In the genomic region with DNA sequence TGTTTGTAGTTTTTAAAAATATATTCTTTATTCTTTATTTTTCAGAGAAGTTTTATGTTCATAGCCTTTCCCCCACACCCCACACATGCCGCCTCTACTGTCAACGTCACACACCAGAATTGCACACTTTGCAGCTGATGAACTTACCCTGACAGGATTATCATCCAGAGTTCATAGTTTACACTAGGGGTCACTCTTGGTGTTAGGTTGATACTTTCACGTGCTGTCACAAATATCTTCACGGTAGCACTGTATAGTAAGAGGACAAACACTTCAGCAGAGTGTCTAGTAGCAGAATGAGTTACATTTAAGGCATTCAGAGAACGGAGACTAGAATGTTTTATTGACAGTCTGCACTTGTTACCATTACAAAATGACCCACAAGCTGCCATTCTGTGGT, we compare ENCODE assay signal across 11 cellular contexts. TPM values are rescaled to one million over a fixed set of nuclear protein-coding genes. Genes with fewer than 3 reads are reported as not detected.
DNase-seq lines count a peak whose midpoint lies in the region; ATAC-seq, FAIRE-seq and TF ChIP-seq lines count a peak whose summit lies in the region.
"Had no signal": no experiment of that assay in that cellular context is flagged by ENCODE, and none has a peak within 500 bp of the region (broad histone marks: within the 10 kb centered on the region; RNA-seq: fewer than 3 reads in every experiment).

No MANE protein-coding gene starts in this region.

- H3K9me3 ChIP-seq in OCI-LY3 (ENCODE audit: insufficient read depth, low read length) = no peaks in the 10 kb centered on the region

- no peak overlapping the region for H3K9ac ChIP-seq in OCI-LY3 (ENCODE audit: low read length)

- H4K20me1 ChIP-seq in GM23338 (replicated peaks; ENCODE audit: insufficient read depth) = no peaks in the 10 kb centered on the region
- H4K20me1 ChIP-seq in OCI-LY3 (ENCODE audit: insufficient read depth, low read length) = no peaks in the 10 kb centered on the region

- H3K4me1 ChIP-seq in GM23338 (ENCODE audit: insufficient read depth) = peaks cover 7% of the 10 kb centered on the region
- H3K4me1 ChIP-seq in OCI-LY3 (ENCODE audit: low read length) = no peaks in the 10 kb centered on the region

- no peaks in the 10 kb centered on the region for H3K36me3 ChIP-seq in GM23338 (ENCODE audit: insufficient read depth)
- H3K36me3 ChIP-seq in OCI-LY3 (replicated peaks; ENCODE audit: low read depth, low read length) = no peaks in the 10 kb centered on the region

- H3K27me3 ChIP-seq in GM23338 (ENCODE audit: insufficient read depth) (no peaks in the 10 kb centered on the region), OCI-LY3 (ENCODE audit: low read depth, low read length) (peaks cover 15% of the 10 kb centered on the region; the same call in 1 of the 2 replicates)

- POLR2A ChIA-PET in naive thymus-derived CD8-positive, alpha-beta T cell (lab: Charles Lee) = no interaction called here

- no peaks in the 10 kb centered on the region for H3K9me3 Mint-ChIP-seq in GM23338
- no peaks in the 10 kb centered on the region for H3K9me3 Mint-ChIP-seq in activated naive CD4-positive, alpha-beta T cell treated with anti-CD3 and anti-CD28 coated beads, Interleukin-2, amount 10 ng/mL, durations not matched to agents 7 days and 5 days
- H3K9me3 Mint-ChIP-seq in naive thymus-derived CD8-positive, alpha-beta T cell = no peaks in the 10 kb centered on the region

- H3K4me2 ChIP-seq in GM23338 (no peak overlapping the region), OCI-LY3 (ENCODE audit: low read length) (no peak overlapping the region)

- H3K79me2 ChIP-seq in GM23338 (replicated peaks; ENCODE audit: insufficient read depth) (no peaks in the 10 kb centered on the region), OCI-LY3 (ENCODE audit: low read length) (no peaks in the 10 kb centered on the region)

- DNase-seq in AG20443 (ENCODE audit: low spot score) = peak; percentile 18
- DNase-seq in GM23338 (ENCODE audit: low spot score) = peak; percentile 59
- peak; percentile 47 for DNase-seq in iPS DF 19.7 (ENCODE audit: low read depth, low spot score)
- DNase-seq in activated naive CD4-positive, alpha-beta T cell treated with anti-CD3 and anti-CD28 coated beads, Interleukin-2, amount 10 ng/mL, durations not matched to agents 7 days and 5 days = no peak
- DNase-seq in naive thymus-derived CD8-positive, alpha-beta T cell = no peak
- no peak for DNase-seq in activated T-cell treated with anti-CD3 and anti-CD28 coated beads for 4 hours
- DNase-seq in H54 (ENCODE audit: insufficient read length, low spot score) = no peak
- DNase-seq: COR-L47 had no signal

- no peak overlapping the region for H3K27ac ChIP-seq in GM23338 (ENCODE audit: low read depth)
- H3K27ac ChIP-seq in OCI-LY3 (ENCODE audit: low read length) = no peak overlapping the region

- peaks cover 18% of the 10 kb centered on the region for H3K4me1 Mint-ChIP-seq in GM23338
- H3K4me1 Mint-ChIP-seq in activated naive CD4-positive, alpha-beta T cell treated with anti-CD3 and anti-CD28 coated beads, Interleukin-2, amount 10 ng/mL, durations not matched to agents 7 days and 5 days = no peaks in the 10 kb centered on the region
- no peaks in the 10 kb centered on the region for H3K4me1 Mint-ChIP-seq in naive thymus-derived CD8-positive, alpha-beta T cell

- CTCF ChIA-PET in activated naive CD4-positive, alpha-beta T cell treated with anti-CD3 and anti-CD28 coated beads, Interleukin-2, amount 10 ng/mL, durations not matched to agents 7 days and 5 days (lab: Charles Lee) = interaction anchor here (0.6 kb wide), 1 partner anchor 109 kb away, joined by 3 read pairs; no protein-coding TSS in a partner anchor

- H3K9me2 ChIP-seq in GM23338 (ENCODE audit: insufficient read depth) = no peaks in the 10 kb centered on the region

- peaks cover 2% of the 10 kb centered on the region for H3K27me3 Mint-ChIP-seq in GM23338 (ENCODE audit: insufficient read depth, low read depth, poor library complexity)
- peaks cover 6% of the 10 kb centered on the region for H3K27me3 Mint-ChIP-seq in activated naive CD4-positive, alpha-beta T cell treated with anti-CD3 and anti-CD28 coated beads, Interleukin-2, amount 10 ng/mL, durations not matched to agents 7 days and 5 days
- H3K27me3 Mint-ChIP-seq in naive thymus-derived CD8-positive, alpha-beta T cell = peaks cover 0 to 7% (median 6%) of the 10 kb centered on the region in 5 donors

- no peak for TF ChIP-seq POLR2A in H54 (IDR thresholded peaks at IDR 0.05; ENCODE audit: low read depth, low read length)

- H3K4me3 Mint-ChIP-seq in GM23338 = no peak overlapping the region
- no peak overlapping the region for H3K4me3 Mint-ChIP-seq in activated naive CD4-positive, alpha-beta T cell treated with anti-CD3 and anti-CD28 coated beads, Interleukin-2, amount 10 ng/mL, durations not matched to agents 7 days and 5 days
- H3K4me3 Mint-ChIP-seq in naive thymus-derived CD8-positive, alpha-beta T cell = no peak overlapping the region

- no peaks in the 10 kb centered on the region for H3K36me3 Mint-ChIP-seq in GM23338 (ENCODE audit: low read depth)
- no peaks in the 10 kb centered on the region for H3K36me3 Mint-ChIP-seq in activated naive CD4-positive, alpha-beta T cell treated with anti-CD3 and anti-CD28 coated beads, Interleukin-2, amount 10 ng/mL, durations not matched to agents 7 days and 5 days
- H3K36me3 Mint-ChIP-seq in naive thymus-derived CD8-positive, alpha-beta T cell = no peaks in the 10 kb centered on the region

- ATAC-seq in GM23338 = peak; percentile 87
- no peak for ATAC-seq in naive thymus-derived CD8-positive, alpha-beta T cell

- FAIRE-seq in H54 (lab: Jason Lieb, UNC) = no peak

- TF ChIP-seq CTCF in GM23338 (conservative IDR thresholded peaks at IDR 0.05; ENCODE audit: low read depth in 2 of 2) (peak; percentile 65 to 74), OCI-LY3 (IDR thresholded peaks at IDR 0.05; ENCODE audit: low read depth, low read length) (peak; percentile 50)

- no peaks in the 10 kb centered on the region for H3F3A ChIP-seq in GM23338 (replicated peaks; ENCODE audit: low read depth)

- H2AFZ ChIP-seq in GM23338 (no peak overlapping the region), OCI-LY3 (ENCODE audit: low read depth, low read length) (no peak overlapping the region)

- H3K27ac Mint-ChIP-seq in GM23338 = no peak overlapping the region
- H3K27ac Mint-ChIP-seq in activated naive CD4-positive, alpha-beta T cell treated with anti-CD3 and anti-CD28 coated beads, Interleukin-2, amount 10 ng/mL, durations not matched to agents 7 days and 5 days = no peak overlapping the region
- H3K27ac Mint-ChIP-seq in naive thymus-derived CD8-positive, alpha-beta T cell = no peak overlapping the region

- H3K4me3 ChIP-seq in GM23338 = no peak overlapping the region
- H3K4me3 ChIP-seq in OCI-LY3 (ENCODE audit: low read length) = no peak overlapping the region

TF ChIP-seq in GM23338, 12 proteins besides CTCF, POLR2A, EP300 and RAD21 (continues in another document):
- TF ChIP-seq ZNF114 (CRISPR knock-in tag; IDR thresholded peaks at IDR 0.05) = no peak
- TF ChIP-seq ZNF331 (CRISPR knock-in tag; IDR thresholded peaks at IDR 0.05; ENCODE audit: low read depth) = no peak
- TF ChIP-seq NANOG (IDR thresholded peaks at IDR 0.05; ENCODE audit: borderline replicate concordance) = no peak
- TF ChIP-seq, protein P1, sequence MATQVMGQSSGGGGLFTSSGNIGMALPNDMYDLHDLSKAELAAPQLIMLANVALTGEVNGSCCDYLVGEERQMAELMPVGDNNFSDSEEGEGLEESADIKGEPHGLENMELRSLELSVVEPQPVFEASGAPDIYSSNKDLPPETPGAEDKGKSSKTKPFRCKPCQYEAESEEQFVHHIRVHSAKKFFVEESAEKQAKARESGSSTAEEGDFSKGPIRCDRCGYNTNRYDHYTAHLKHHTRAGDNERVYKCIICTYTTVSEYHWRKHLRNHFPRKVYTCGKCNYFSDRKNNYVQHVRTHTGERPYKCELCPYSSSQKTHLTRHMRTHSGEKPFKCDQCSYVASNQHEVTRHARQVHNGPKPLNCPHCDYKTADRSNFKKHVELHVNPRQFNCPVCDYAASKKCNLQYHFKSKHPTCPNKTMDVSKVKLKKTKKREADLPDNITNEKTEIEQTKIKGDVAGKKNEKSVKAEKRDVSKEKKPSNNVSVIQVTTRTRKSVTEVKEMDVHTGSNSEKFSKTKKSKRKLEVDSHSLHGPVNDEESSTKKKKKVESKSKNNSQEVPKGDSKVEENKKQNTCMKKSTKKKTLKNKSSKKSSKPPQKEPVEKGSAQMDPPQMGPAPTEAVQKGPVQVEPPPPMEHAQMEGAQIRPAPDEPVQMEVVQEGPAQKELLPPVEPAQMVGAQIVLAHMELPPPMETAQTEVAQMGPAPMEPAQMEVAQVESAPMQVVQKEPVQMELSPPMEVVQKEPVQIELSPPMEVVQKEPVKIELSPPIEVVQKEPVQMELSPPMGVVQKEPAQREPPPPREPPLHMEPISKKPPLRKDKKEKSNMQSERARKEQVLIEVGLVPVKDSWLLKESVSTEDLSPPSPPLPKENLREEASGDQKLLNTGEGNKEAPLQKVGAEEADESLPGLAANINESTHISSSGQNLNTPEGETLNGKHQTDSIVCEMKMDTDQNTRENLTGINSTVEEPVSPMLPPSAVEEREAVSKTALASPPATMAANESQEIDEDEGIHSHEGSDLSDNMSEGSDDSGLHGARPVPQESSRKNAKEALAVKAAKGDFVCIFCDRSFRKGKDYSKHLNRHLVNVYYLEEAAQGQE (IDR thresholded peaks at IDR 0.05; ENCODE audit: unreplicated experiment) = no peak
- TF ChIP-seq CREB1 (CRISPR knock-in tag; IDR thresholded peaks at IDR 0.05; ENCODE audit: low read depth) = no peak

RNA-seq across cellular contexts. Expression of a gene that starts 5.2 kb away (rescaled TPM):
- total RNA-seq in GM23338 (2014; rRNA removed; shearing (Covaris generic)) = 2.8 and 4.6 TPM in 2 replicates
- polyA plus RNA-seq in GM23338 (2016; fragmentation: Nextera tagmentation; extraction: Ambion mirVana) = 5.0 and 5.4 TPM in 2 replicates
- not detected for total RNA-seq in naive thymus-derived CD8-positive, alpha-beta T cell
- not detected for polyA plus RNA-seq in naive thymus-derived CD8-positive, alpha-beta T cell
- total RNA-seq: dermis microvascular lymphatic vessel endothelial cell, ureter had no signal

RNA-seq across cellular contexts. Expression of a gene that starts 20.8 kb away (rescaled TPM):
- 15.3 and 19.3 TPM in 2 replicates for total RNA-seq in GM23338 (2014; rRNA removed; shearing (Covaris generic))
- polyA plus RNA-seq in GM23338 (2016; fragmentation: Nextera tagmentation; extraction: Ambion mirVana) = 31.7 and 32.0 TPM in 2 replicates
- not detected for total RNA-seq in naive thymus-derived CD8-positive, alpha-beta T cell
- polyA plus RNA-seq in naive thymus-derived CD8-positive, alpha-beta T cell = not detected
- total RNA-seq: ureter had no signal

RNA-seq across cellular contexts. Expression of a gene that starts 30.8 kb away (rescaled TPM):
- total RNA-seq in GM23338 (2014; rRNA removed; shearing (Covaris generic)) = not detected in 2 replicates
- polyA plus RNA-seq in GM23338 (2016; fragmentation: Nextera tagmentation; extraction: Ambion mirVana) = not detected in 2 replicates
- not detected for total RNA-seq in naive thymus-derived CD8-positive, alpha-beta T cell
- polyA plus RNA-seq in naive thymus-derived CD8-positive, alpha-beta T cell = not detected
- total RNA-seq: dermis microvascular lymphatic vessel endothelial cell, ureter had no signal

RNA-seq across cellular contexts. Expression of a gene that starts 48.6 kb away (rescaled TPM):
- not detected in 2 replicates for total RNA-seq in GM23338 (2014; rRNA removed; shearing (Covaris generic))
- polyA plus RNA-seq in GM23338 (2016; fragmentation: Nextera tagmentation; extraction: Ambion mirVana) = not detected in 2 replicates
- not detected for total RNA-seq in naive thymus-derived CD8-positive, alpha-beta T cell
- polyA plus RNA-seq in naive thymus-derived CD8-positive, alpha-beta T cell = not detected
- total RNA-seq: dermis microvascular lymphatic vessel endothelial cell, ureter had no signal

RNA-seq across cellular contexts. Expression of a gene that starts 50.7 kb away (rescaled TPM):
- total RNA-seq in GM23338 (2014; rRNA removed; shearing (Covaris generic)) = not detected in 2 replicates
- polyA plus RNA-seq in GM23338 (2016; fragmentation: Nextera tagmentation; extraction: Ambion mirVana) = not detected in 2 replicates
- total RNA-seq in naive thymus-derived CD8-positive, alpha-beta T cell = not detected
- not detected for polyA plus RNA-seq in naive thymus-derived CD8-positive, alpha-beta T cell
- total RNA-seq: dermis microvascular lymphatic vessel endothelial cell, ureter had no signal

Comparison
In these comparisons a context has a peak if more than half of its experiments do, and no peak if none do; other contexts are left out.
1. DNase-seq: peak in AG20443 (single experiment), GM23338 (single experiment) and iPS DF 19.7 (single experiment); none in activated naive CD4-positive, alpha-beta T cell treated with anti-CD3 and anti-CD28 coated beads, Interleukin-2, amount 10 ng/mL, durations not matched to agents 7 days and 5 days (single experiment), naive thymus-derived CD8-positive, alpha-beta T cell (0 of 10), activated T-cell treated with anti-CD3 and anti-CD28 coated beads for 4 hours (single experiment) and H54 (single experiment).
2. RNA of a gene that starts 20.8 kb away (total RNA-seq): 15.3 to 19.3 TPM in GM23338; not detected in naive thymus-derived CD8-positive, alpha-beta T cell; every median in the first group is over 10 times any median in the second.